11 cellular contexts compared by ENCODE assay signal in the genomic region with DNA sequence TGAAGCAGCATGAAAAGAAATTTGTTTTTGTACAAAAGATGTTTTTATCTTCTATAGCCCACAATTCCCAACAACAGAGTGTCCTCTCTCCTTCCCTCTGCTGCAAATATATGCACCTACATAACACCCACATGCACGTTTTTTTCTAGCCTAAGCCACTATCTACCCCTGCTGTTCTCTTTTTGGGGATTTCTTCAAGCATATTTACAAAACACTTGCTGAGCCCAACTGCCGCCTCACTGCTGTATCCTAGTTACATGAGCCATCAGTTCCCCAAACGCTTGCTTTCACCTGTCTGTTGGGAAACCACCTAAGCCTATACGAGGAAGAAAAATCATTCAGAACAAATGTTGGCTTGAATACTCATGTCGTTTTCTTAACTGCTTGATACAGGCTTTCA.
DNase-seq lines count a peak whose midpoint lies in the region; ATAC-seq and TF ChIP-seq lines count a peak whose summit lies in the region.
"Had no signal": no experiment of that assay in that cellular context is flagged by ENCODE, and none has a peak within 500 bp of the region (broad histone marks: within the 10 kb centered on the region; RNA-seq: fewer than 3 reads in every experiment).

No MANE protein-coding gene starts in this region.

- no peak overlapping the region for H3K27ac Mint-ChIP-seq in endothelial cell (ENCODE audit: unreplicated experiment)

- H3K27ac ChIP-seq in left lung (peak overlapping the region in 1 of 2 donors; percentile 37), brain microvascular endothelial cell (no peak overlapping the region)
- H3K27ac ChIP-seq: GM23248, thoracic aorta had no signal

- no peaks in the 10 kb centered on the region for H3K9me3 Mint-ChIP-seq in endothelial cell (ENCODE audit: unreplicated experiment)

- in situ Hi-C loops in brain microvascular endothelial cell (cut with HindIII; ENCODE audit: low pct_ligation_motif_present, low sequenced_read_pairs), result no loop called here

- H3K27me3 Mint-ChIP-seq in endothelial cell (ENCODE audit: unreplicated experiment), result no peaks in the 10 kb centered on the region

- no peaks in the 10 kb centered on the region for H3K4me1 Mint-ChIP-seq in endothelial cell (ENCODE audit: unreplicated experiment)

- H3K27me3 ChIP-seq in left lung (no peaks in the 10 kb centered on the region), brain microvascular endothelial cell (replicated peaks) (no peaks in the 10 kb centered on the region)

- H3K4me1 ChIP-seq in left lung, result peaks cover 0 to 19% of the 10 kb centered on the region in 2 donors

- intact Hi-C loops in left lung (cut with DNase I), result no loop called here

- H3K4me3 ChIP-seq in left lung (no peak overlapping the region), brain microvascular endothelial cell (ENCODE audit: low read depth, low read length) (no peak overlapping the region)
- H3K4me3 ChIP-seq: GM23248, thoracic aorta had no signal

- H3K36me3 Mint-ChIP-seq in endothelial cell (ENCODE audit: low read depth, unreplicated experiment), result no peaks in the 10 kb centered on the region

- peaks cover 0 to 22% of the 10 kb centered on the region in 2 donors for H3K36me3 ChIP-seq in left lung
- no peaks in the 10 kb centered on the region for H3K36me3 ChIP-seq in brain microvascular endothelial cell (replicated peaks)
- H3K36me3 ChIP-seq: thoracic aorta had no signal

- DNase-seq in NCI-H1436 treated with DMSO at 0.1 percent for 48 hours (lab: John Stamatoyannopoulos, UW) (peak; percentile 9), NCI-H1436 (lab: John Stamatoyannopoulos, UW) (no peak), left lung (no peak), brain microvascular endothelial cell (no peak), NCI-H446 (lab: John Stamatoyannopoulos, UW) (no peak), endothelial cell (ENCODE audit: low spot score) (no peak)
- DNase-seq: activated gamma-delta T cell treated with Interleukin-2 at 50 U/mL for 16 hours, GM23248 had no signal

- H3K4me3 Mint-ChIP-seq in endothelial cell (ENCODE audit: unreplicated experiment), result no peak overlapping the region

- ATAC-seq in GM21390 (IDR thresholded peaks at IDR 0.05; ENCODE audit: unreplicated experiment), result peak; percentile 62
- peak; percentile 82 for ATAC-seq in HG03432 (IDR thresholded peaks at IDR 0.05; ENCODE audit: unreplicated experiment)
- ATAC-seq in left lung, result peak; percentile 48

- TF ChIP-seq CTCF in left lung (IDR thresholded peaks at IDR 0.05), result no peak
- TF ChIP-seq CTCF in brain microvascular endothelial cell (IDR thresholded peaks at IDR 0.05; ENCODE audit: low read depth, low read length, missing control alignments), result no peak
- TF ChIP-seq CTCF in endothelial cell (IDR thresholded peaks at IDR 0.05; ENCODE audit: unreplicated experiment), result no peak

- H3K9me3 ChIP-seq in left lung, result no peaks in the 10 kb centered on the region
- H3K9me3 ChIP-seq: thoracic aorta had no signal
